24 cellular contexts compared by ENCODE assay signal in the genomic region with DNA sequence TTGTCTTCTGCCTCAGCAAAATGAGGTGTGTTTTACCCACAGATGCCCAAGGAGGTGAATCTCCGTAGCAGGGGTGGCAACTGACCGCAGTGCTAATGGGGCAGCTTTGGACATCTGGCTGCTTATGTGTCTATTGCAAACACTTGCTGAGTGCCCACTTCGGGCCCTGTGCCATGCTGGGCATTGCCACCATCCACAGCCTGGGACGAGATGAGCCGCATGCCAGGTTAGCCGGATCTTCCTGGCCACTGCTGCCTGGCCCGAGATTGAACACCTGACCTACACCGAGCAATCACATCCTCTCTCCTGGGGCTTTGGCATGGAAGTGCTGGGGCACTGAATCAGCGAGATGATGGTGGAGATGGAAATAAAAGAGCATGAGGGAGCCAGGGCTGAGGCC.
"Had no signal": no experiment of that assay in that cellular context is flagged by ENCODE, and none has a peak within 500 bp of the region (broad histone marks: within the 10 kb centered on the region; RNA-seq: fewer than 3 reads in every experiment).

No MANE protein-coding gene starts in this region.

- FAIRE-seq: endothelial cell of umbilical vein, kidney, urothelium cell line had no signal

- H3K4me1 Mint-ChIP-seq: immature natural killer cell, naive B cell had no signal

- H3K4me3 ChIP-seq: colonic mucosa, left ventricle myocardium inferior, lower lobe of right lung, psoas muscle, right lobe of liver, skin epidermis, stomach had no signal

- H3K36me3 ChIP-seq: colonic mucosa, left ventricle myocardium inferior, lower lobe of right lung, right lobe of liver, stomach had no signal

- DNase-seq: colonic mucosa; dermis blood vessel endothelial cell; erythroblast; foreskin keratinocyte; immature natural killer cell; kidney; left cardiac atrium; left ventricle myocardium inferior; lower lobe of right lung; midbrain; naive B cell; psoas muscle; retina; right lobe of liver; stimulated activated CD4-positive, alpha-beta T cell treated with anti-CD3 and anti-CD28 coated beads, Interleukin-12 subunit alpha, Interleukin-12 subunit beta, amount 100 ng/mL, for 4 hours; stimulated activated naive CD4-positive, alpha-beta T cell; stomach; trophoblast cell had no signal

- H2AFZ ChIP-seq: parathyroid adenoma had no signal

- H3K79me2 ChIP-seq: parathyroid adenoma had no signal

- H3K27ac ChIP-seq: colonic mucosa, foreskin keratinocyte, left ventricle myocardium inferior, lower lobe of right lung, parathyroid adenoma, psoas muscle, right lobe of liver, skin epidermis, stomach had no signal

- H3K27me3 ChIP-seq: colonic mucosa, foreskin keratinocyte, right lobe of liver had no signal

- H3K9me3 ChIP-seq: colonic mucosa, lower lobe of right lung, psoas muscle, right lobe of liver had no signal

- H3K4me1 ChIP-seq: colonic mucosa, foreskin keratinocyte, left ventricle myocardium inferior, lower lobe of right lung, parathyroid adenoma, psoas muscle, right lobe of liver had no signal

- H3K36me3 Mint-ChIP-seq: memory B cell, naive B cell had no signal

- H3K4me3 Mint-ChIP-seq: immature natural killer cell, memory B cell, naive B cell, nephron had no signal

- ATAC-seq: foreskin keratinocyte, left cardiac atrium, lower lobe of right lung, psoas muscle, right lobe of liver had no signal

- H3K9ac ChIP-seq: parathyroid adenoma had no signal

- H3K27ac Mint-ChIP-seq: immature natural killer cell, memory B cell, naive B cell, nephron had no signal
